In the genomic region with DNA sequence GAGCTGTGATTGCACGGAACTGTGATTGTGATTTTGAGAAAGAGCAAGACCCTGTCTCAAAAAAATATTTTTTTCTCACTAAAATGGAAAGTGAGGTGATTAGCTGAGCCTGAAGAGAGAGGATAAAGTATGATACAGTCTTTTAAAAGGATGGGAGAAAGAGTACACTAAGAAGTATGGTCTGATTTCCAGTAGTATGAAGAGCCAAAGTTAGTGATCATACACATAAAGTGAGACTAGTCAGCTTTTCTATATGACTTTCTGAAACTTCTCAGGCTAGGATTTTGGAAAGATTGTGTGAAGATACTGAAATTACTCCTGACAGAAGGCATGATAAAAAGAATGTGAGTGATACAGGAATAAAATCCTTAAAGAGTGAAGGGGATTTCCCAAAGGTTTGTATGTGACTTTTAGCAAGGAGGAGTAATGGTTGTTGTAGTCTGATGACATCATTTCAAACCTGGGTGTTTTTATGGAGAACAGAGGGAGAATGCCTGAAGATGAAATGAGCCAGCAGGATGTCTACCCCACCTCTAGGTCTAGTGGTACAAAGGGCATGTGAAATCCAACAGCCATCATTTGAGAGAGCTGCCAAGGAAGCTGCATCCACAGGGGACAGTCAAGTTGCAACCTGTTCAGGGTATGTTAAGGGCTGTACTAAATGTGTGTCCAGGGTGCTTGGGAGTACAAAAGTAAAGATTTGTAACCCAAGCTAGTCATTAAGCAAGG, we compare ENCODE assay signal across 12 cellular contexts.
DNase-seq lines count a peak whose midpoint lies in the region; ATAC-seq and TF ChIP-seq lines count a peak whose summit lies in the region.
"Had no signal": no experiment of that assay in that cellular context is flagged by ENCODE, and none has a peak within 500 bp of the region (broad histone marks: within the 10 kb centered on the region; RNA-seq: fewer than 3 reads in every experiment).

No MANE protein-coding gene starts in this region.

- H2BK15ac ChIP-seq in IMR-90 (ENCODE audit: low read depth, low read length): no peak overlapping the region

- TF ChIP-seq EP300 in SK-N-SH (IDR thresholded peaks at IDR 0.05; ENCODE audit: borderline replicate concordance in 1 of 2, low read depth in 1 of 2, low read length in 1 of 2): 0 out of 4 replicates have a peak, but pooled peaks of 1 of the 2 experiments have one; percentile 30

- peak; percentile 7 for DNase-seq in Daoy (ENCODE audit: low read depth)
- peak; percentile 68 for DNase-seq in IMR-90
- DNase-seq in SK-N-SH: no peak
- DNase-seq in kidney tubule cell (ENCODE audit: low spot score): peak; percentile 82
- DNase-seq in heart right ventricle: no peak
- no peak for DNase-seq in midbrain (lab: John Stamatoyannopoulos, UW)
- no peak for DNase-seq in osteoblast (ENCODE audit: insufficient read length, low spot score, missing footprints)
- DNase-seq: amniotic stem cell; effector memory CD4-positive, alpha-beta T cell; hippocampal formation; mesendoderm; psoas muscle had no signal

- no peak for TF ChIP-seq POLR2A in IMR-90 (IDR thresholded peaks at IDR 0.05; ENCODE audit: low read depth, low read length)

- TF ChIP-seq CTCF in IMR-90 (conservative IDR thresholded peaks at IDR 0.05; ENCODE audit: low read depth, low read length) (no peak), SK-N-SH (IDR thresholded peaks at IDR 0.05) (no peak), heart right ventricle (IDR thresholded peaks at IDR 0.05) (no peak), osteoblast (IDR thresholded peaks at IDR 0.05; ENCODE audit: extremely low read depth, low read depth, low read length) (no peak)

- ATAC-seq in IMR-90 (ENCODE audit: low read depth): no peak
- ATAC-seq in heart right ventricle: no peak

- H2AK5ac ChIP-seq in IMR-90 (ENCODE audit: low read depth, low read length): no peak overlapping the region

- H3F3A ChIP-seq in SK-N-SH (replicated peaks; ENCODE audit: insufficient read depth): peaks cover 3% of the 10 kb centered on the region

- H2BK20ac ChIP-seq in IMR-90 (ENCODE audit: low read depth, low read length): no peak overlapping the region

- H4K91ac ChIP-seq in IMR-90 (ENCODE audit: insufficient read depth, low read depth, low read length): no peak overlapping the region

- H2BK5ac ChIP-seq in IMR-90 (ENCODE audit: low read depth, low read length, poor library complexity, severe bottlenecking): no peak overlapping the region

- peaks cover 6% of the 10 kb centered on the region; the same call in 1 of the 2 replicates for H3K79me2 ChIP-seq in SK-N-SH (ENCODE audit: insufficient read depth)
- peaks cover 3% of the 10 kb centered on the region for H3K79me2 ChIP-seq in osteoblast (ENCODE audit: insufficient read depth, low read length)

- H3K36me3 ChIP-seq in IMR-90 (ENCODE audit: control insufficient read depth, insufficient read depth, low read length) (peaks cover 7% of the 10 kb centered on the region; the same call in 1 of the 2 replicates), SK-N-SH (replicated peaks in 1 of 2; ENCODE audit: control insufficient read depth in 1 of 2, insufficient read depth in 2 of 2, low read length in 1 of 2) (peaks cover 4 to 17% of the 10 kb centered on the region in 2 experiments), heart right ventricle (peaks cover 0 to 34% (median 9%) of the 10 kb centered on the region in 9 donors), osteoblast (ENCODE audit: insufficient read depth, low read length) (no peaks in the 10 kb centered on the region)

- CTCF ChIA-PET in IMR-90 (lab: Yijun Ruan, JAX) (interaction anchor here (0.7 kb wide), 1 partner anchor 69 kb away, joined by 3 read pairs; no protein-coding TSS in a partner anchor), SK-N-SH (lab: Yijun Ruan, JAX) (interaction anchor here (0.7 to 1.1 kb wide), 2 partner anchors 9 to 49 kb away, joined by 3 read pairs; no protein-coding TSS in a partner anchor)

- H3K9me1 ChIP-seq in IMR-90 (ENCODE audit: insufficient read depth, low read length): peaks cover 8% of the 10 kb centered on the region

- H3K27me3 ChIP-seq in IMR-90 (ENCODE audit: control insufficient read depth, insufficient read depth, low read length) (no peaks in the 10 kb centered on the region), SK-N-SH (ENCODE audit: insufficient read depth) (no peaks in the 10 kb centered on the region), heart right ventricle (no peaks in the 10 kb centered on the region), osteoblast (ENCODE audit: insufficient read depth, low read length) (no peaks in the 10 kb centered on the region)

- H4K20me1 ChIP-seq in IMR-90 (ENCODE audit: insufficient read depth, low read length) (no peaks in the 10 kb centered on the region), SK-N-SH (ENCODE audit: insufficient read depth) (no peaks in the 10 kb centered on the region), osteoblast (ENCODE audit: insufficient read depth, low read length) (no peaks in the 10 kb centered on the region)

- BruUV-seq in IMR-90 (replicated peaks; lab: Mats Ljungman, UMichigan): no TSS peak

- TF ChIP-seq RAD21 in IMR-90 (IDR thresholded peaks at IDR 0.05; ENCODE audit: low read length): no peak
- TF ChIP-seq RAD21 in SK-N-SH (IDR thresholded peaks at IDR 0.05; ENCODE audit: low read length): no peak

- H4K8ac ChIP-seq in IMR-90 (ENCODE audit: low read depth in 2 of 2, low read length in 2 of 2): no peak overlapping the region

- no peak overlapping the region for H2BK120ac ChIP-seq in IMR-90 (ENCODE audit: low read depth, low read length)

- no peak overlapping the region for H3K4ac ChIP-seq in IMR-90 (ENCODE audit: low read depth, low read length)

- H3K27ac ChIP-seq in IMR-90 (ENCODE audit: insufficient read depth, low read length) (no peak overlapping the region), SK-N-SH (ENCODE audit: low read depth in 2 of 2, low read length in 1 of 2) (peak overlapping the region in 1 of 2 experiments; percentile 30; a peak in 2 of 4 replicates), heart right ventricle (no peak overlapping the region), osteoblast (ENCODE audit: low read depth, low read length) (no peak overlapping the region)

- H3K4me2 ChIP-seq in IMR-90 (ENCODE audit: low read depth, low read length) (no peak overlapping the region), SK-N-SH (no peak overlapping the region), osteoblast (ENCODE audit: insufficient read depth, low read length) (no peak overlapping the region)

- H2AFZ ChIP-seq in IMR-90 (replicated peaks; ENCODE audit: low read length, poor library complexity): no peak overlapping the region
- H2AFZ ChIP-seq in SK-N-SH (ENCODE audit: low read depth): no peak overlapping the region
- no peak overlapping the region for H2AFZ ChIP-seq in osteoblast (ENCODE audit: low read length)

- intact Hi-C loops in IMR-90 (cut with micrococcal nuclease): no loop called here
- intact Hi-C loops in heart right ventricle (cut with DNase I): no loop called here

- dilution Hi-C loops in IMR-90 (cut with HindIII; ENCODE audit: low sequenced_read_pairs, unreplicated experiment): no loop called here

- in situ Hi-C loops in IMR-90 (cut with MboI; ENCODE audit: low sequenced_read_pairs): no loop called here

- H3K14ac ChIP-seq in IMR-90 (replicated peaks; ENCODE audit: low read depth, low read length): no peak overlapping the region

- H3K18ac ChIP-seq in IMR-90 (ENCODE audit: low read depth, low read length): no peak overlapping the region

- H3K4me3 ChIP-seq in IMR-90 (ENCODE audit: insufficient read depth, low read depth, low read length): no peak overlapping the region
- H3K4me3 ChIP-seq in SK-N-SH (ENCODE audit: low read depth in 2 of 2, low read length in 1 of 2): no peak overlapping the region
- H3K4me3 ChIP-seq in heart right ventricle: no peak overlapping the region
- no peak overlapping the region for H3K4me3 ChIP-seq in osteoblast (ENCODE audit: insufficient read depth, low read length)
- H3K4me3 ChIP-seq: psoas muscle had no signal

- peaks cover 15 to 24% of the 10 kb centered on the region in 2 experiments for H3K79me1 ChIP-seq in IMR-90 (ENCODE audit: low read depth in 1 of 2, low read length in 2 of 2)

- no peak overlapping the region for H2AK9ac ChIP-seq in IMR-90 (replicated peaks; ENCODE audit: low read depth, low read length, poor library complexity)

- no peaks in the 10 kb centered on the region for H3K9me3 ChIP-seq in IMR-90 (ENCODE audit: control insufficient read depth, insufficient read depth, low read length)
- H3K9me3 ChIP-seq in SK-N-SH: no peaks in the 10 kb centered on the region
- peaks cover 0 to under 1% (median 0%) of the 10 kb centered on the region in 11 donors for H3K9me3 ChIP-seq in heart right ventricle
- H3K9me3 ChIP-seq in osteoblast (ENCODE audit: low read depth, low read length): no peaks in the 10 kb centered on the region
- H3K9me3 ChIP-seq: psoas muscle had no signal

- POLR2A ChIA-PET in IMR-90 (lab: Charles Lee; ENCODE audit: unreplicated experiment): no interaction called here
- POLR2A ChIA-PET in SK-N-SH (lab: Yijun Ruan, JAX): no interaction called here

- H3K9me2 ChIP-seq in SK-N-SH: no peaks in the 10 kb centered on the region

- WGBS in IMR-90 (ENCODE audit: extremely low coverage in 2 of 2, insufficient read length in 1 of 2), 2 experiments: no CpG with 5 or more reads among the region's 1 CpG
- WGBS in SK-N-SH (ENCODE audit: low lambda C conversion rate): 100% methylated on average over 1 of the region's 1 CpG
- 96 to 97% methylated on average over 1 of the region's 1 CpG for WGBS in heart right ventricle, 2 donors

- no peak overlapping the region for H3K9ac ChIP-seq in IMR-90 (ENCODE audit: low read depth, low read length)
- no peak overlapping the region for H3K9ac ChIP-seq in SK-N-SH

- H3K4me1 ChIP-seq in IMR-90 (ENCODE audit: control insufficient read depth, insufficient read depth, low read length) (peaks cover 2% of the 10 kb centered on the region; the same call in 1 of the 2 replicates), SK-N-SH (ENCODE audit: control insufficient read depth in 1 of 2, insufficient read depth in 2 of 2, low read depth in 1 of 2, low read length in 1 of 2) (no peaks in the 10 kb centered on the region), heart right ventricle (peaks cover 0 to 19% (median 0%) of the 10 kb centered on the region in 9 donors), osteoblast (ENCODE audit: insufficient read depth, low read length) (no peaks in the 10 kb centered on the region)

- no peak overlapping the region for H3K56ac ChIP-seq in IMR-90 (ENCODE audit: extremely low read depth, insufficient read depth, low read length)

- no peak overlapping the region for H3K23ac ChIP-seq in IMR-90 (ENCODE audit: low read depth, low read length)

- H4K5ac ChIP-seq in IMR-90 (ENCODE audit: low read depth, low read length): no peak overlapping the region

TF ChIP-seq in IMR-90, 13 proteins besides CTCF, POLR2A, EP300 and RAD21 (continues in another document):
- TF ChIP-seq CHD1 (IDR thresholded peaks at IDR 0.05; ENCODE audit: low read depth, low read length): no peak
- TF ChIP-seq MAZ (IDR thresholded peaks at IDR 0.05; ENCODE audit: borderline replicate concordance, low read depth, low read length): no peak
- TF ChIP-seq MXI1 (IDR thresholded peaks at IDR 0.05; ENCODE audit: borderline replicate concordance, low read depth, low read length): no peak

TF ChIP-seq in SK-N-SH, 30 proteins besides CTCF, POLR2A, EP300 and RAD21 (continues in another document):
- TF ChIP-seq TCF12 (IDR thresholded peaks at IDR 0.05) (peak; percentile 64), MXI1 (IDR thresholded peaks at IDR 0.05; ENCODE audit: low read depth, low read length) (no peak), JUND (IDR thresholded peaks at IDR 0.05) (0 out of 2 replicates have a peak, but pooled peaks have one; percentile 36)

Comparison
In these comparisons a context has a peak if more than half of its experiments do, and no peak if none do; other contexts are left out.
1. DNase-seq: peak in Daoy (single experiment), IMR-90 (single experiment) and kidney tubule cell (single experiment); none in SK-N-SH (single experiment), heart right ventricle (0 of 2), midbrain (single experiment) and osteoblast (single experiment).